8 cellular contexts compared by ENCODE assay signal in genomic region chr2:127884436-127884835, GRCh38. TPM values are rescaled to one million over a fixed set of nuclear protein-coding genes. Genes with fewer than 3 reads are reported as not detected.
DNase-seq lines count a peak whose midpoint lies in the region; ATAC-seq and TF ChIP-seq lines count a peak whose summit lies in the region.

No MANE protein-coding gene starts in this region.

- H2BK20ac ChIP-seq in H9 (ENCODE audit: low read depth, low read length, poor library complexity, severe bottlenecking) = no peak overlapping the region

- H3K4me2 ChIP-seq in H9 (ENCODE audit: insufficient read depth, insufficient read length, low read length) (peak overlapping the region; percentile 82), smooth muscle cell (peak overlapping the region; percentile 96)

- H3K79me1 ChIP-seq in H9 (ENCODE audit: insufficient read depth, low read depth, low read length, poor library complexity, severe bottlenecking) = peaks cover 11% of the 10 kb centered on the region

- peaks cover 8% of the 10 kb centered on the region for H3K23me2 ChIP-seq in H9 (ENCODE audit: insufficient read length, low read depth, low read length, poor library complexity, severe bottlenecking)

- H3K4me1 ChIP-seq in H9 (ENCODE audit: insufficient read depth, low read length) (no peaks in the 10 kb centered on the region), smooth muscle cell (ENCODE audit: low read depth) (peaks cover 22% of the 10 kb centered on the region)

- H3K27me3 Mint-ChIP-seq in H9 (ENCODE audit: low read depth) = no peaks in the 10 kb centered on the region

- peaks cover 15 to 44% (median 29%) of the 10 kb centered on the region in 3 experiments; a peak in 6 of 7 replicates for H3K36me3 Mint-ChIP-seq in H9 (ENCODE audit: insufficient read depth in 1 of 3, low read depth in 3 of 3)

- peak overlapping the region; percentile 85 to 88 for H3K4me3 Mint-ChIP-seq in H9

- peak overlapping the region; percentile 72 for H3K9ac ChIP-seq in H9 (ENCODE audit: extremely low read depth, insufficient read length, low read length)
- H3K9ac ChIP-seq in smooth muscle cell (ENCODE audit: low read depth) = peak overlapping the region; percentile 73

- H2AFZ ChIP-seq in H9 (ENCODE audit: low read length) (no peak overlapping the region), smooth muscle cell (ENCODE audit: low read depth) (no peak overlapping the region)

- H2BK12ac ChIP-seq in H9 (ENCODE audit: insufficient read length, low read depth, low read length) = no peak overlapping the region

- no peak overlapping the region for H2BK15ac ChIP-seq in H9 (ENCODE audit: low read depth, low read length)

- H3K79me2 ChIP-seq in H9 (ENCODE audit: insufficient read depth, low read length) (peaks cover 13% of the 10 kb centered on the region; the same call in 1 of the 2 replicates), smooth muscle cell (ENCODE audit: low read depth) (peaks cover 68% of the 10 kb centered on the region)

- no peak overlapping the region for H4K91ac ChIP-seq in H9 (ENCODE audit: insufficient read length, low read depth, low read length)

- no peak for ATAC-seq in GM21381 (IDR thresholded peaks at IDR 0.05; ENCODE audit: unreplicated experiment)

- H3K27ac ChIP-seq in H9 (ENCODE audit: insufficient read length, low read depth, low read length) (no peak overlapping the region), smooth muscle cell (ENCODE audit: low read depth) (peak overlapping the region; percentile 87)

- no peak overlapping the region for H4K5ac ChIP-seq in H9 (ENCODE audit: insufficient read length, low read depth, low read length)

- no peak overlapping the region for H3K18ac ChIP-seq in H9 (ENCODE audit: insufficient read length, low read depth, low read length)

- no peak overlapping the region for H2AK5ac ChIP-seq in H9 (ENCODE audit: insufficient read length, low read length)

- H3K27me3 ChIP-seq in H9 (ENCODE audit: insufficient read depth, low read length) (no peaks in the 10 kb centered on the region), smooth muscle cell (ENCODE audit: low read depth) (no peaks in the 10 kb centered on the region)

- DNase-seq in H9 (no peak), glomerular visceral epithelial cell (ENCODE audit: extremely low spot score) (peak; percentile 16), smooth muscle cell (lab: John Stamatoyannopoulos, UW; ENCODE audit: unreplicated experiment) (no peak), NCI-H774 (lab: John Stamatoyannopoulos, UW) (no peak), iPS-NIHi7 (ENCODE audit: extremely low spot score) (no peak), nucleus accumbens (lab: John Stamatoyannopoulos, UW) (no peak)

- peak overlapping the region; percentile 60 for H3K4me3 ChIP-seq in WI38 (ENCODE audit: low read depth, low read length)
- H3K4me3 ChIP-seq in smooth muscle cell = peak overlapping the region; percentile 69

- no peak overlapping the region for H4K8ac ChIP-seq in H9 (replicated peaks; ENCODE audit: insufficient read length, low read depth, low read length)

- no peaks in the 10 kb centered on the region for H4K20me1 ChIP-seq in H9 (ENCODE audit: control insufficient read depth, insufficient read depth, insufficient read length)
- peaks cover 56% of the 10 kb centered on the region for H4K20me1 ChIP-seq in smooth muscle cell (ENCODE audit: low read depth)

- H3F3A ChIP-seq in smooth muscle cell (ENCODE audit: low read depth) = peaks cover 4% of the 10 kb centered on the region

- no peak overlapping the region for H3K23ac ChIP-seq in H9 (ENCODE audit: insufficient read length, low read depth, low read length)

- H2BK120ac ChIP-seq in H9 (ENCODE audit: low read depth, low read length, poor library complexity, severe bottlenecking) = no peak overlapping the region

- H3K27ac Mint-ChIP-seq in H9 = peak overlapping the region; percentile 34 to 97 (median 37); a peak in 5 of 7 replicates

- H3K4me1 Mint-ChIP-seq in H9 = peaks cover 22 to 24% of the 10 kb centered on the region in 2 experiments

- no CpG with 5 or more reads among the region's 10 CpGs for WGBS in H9 (ENCODE audit: extremely low coverage, insufficient read length, low lambda C conversion rate)
- 26% methylated on average over 10 of the region's 10 CpGs for WGBS in smooth muscle cell (ENCODE audit: low lambda C conversion rate)

- peaks cover 6% of the 10 kb centered on the region for H3K36me3 ChIP-seq in smooth muscle cell (ENCODE audit: low read depth)

- H3K56ac ChIP-seq in H9 (ENCODE audit: insufficient read length, low read depth, low read length) = no peak overlapping the region

- no peaks in the 10 kb centered on the region; a peak in 1 of 5 replicates for H3K9me3 Mint-ChIP-seq in H9

- no peak overlapping the region for H3T11ph ChIP-seq in H9 (ENCODE audit: low read length)

- no peak overlapping the region for H3K14ac ChIP-seq in H9 (ENCODE audit: insufficient read depth, low read length)

- no peaks in the 10 kb centered on the region for H3K9me3 ChIP-seq in H9 (ENCODE audit: control insufficient read depth, low read depth, low read length)
- no peaks in the 10 kb centered on the region for H3K9me3 ChIP-seq in smooth muscle cell (replicated peaks; ENCODE audit: low read depth)

- TF ChIP-seq CTCF in H9 (conservative IDR thresholded peaks at IDR 0.05) (no peak), WI38 (IDR thresholded peaks at IDR 0.05; ENCODE audit: low read depth, low read length) (no peak), smooth muscle cell (IDR thresholded peaks at IDR 0.05; ENCODE audit: borderline replicate concordance, insufficient read depth, poor library complexity, severe bottlenecking) (no peak)

- H2BK5ac ChIP-seq in H9 (ENCODE audit: insufficient read length, low read length) = no peak overlapping the region

- H3K4ac ChIP-seq in H9 (ENCODE audit: low read depth, low read length) = no peak overlapping the region

RNA-seq across cellular contexts. Expression of gene AMMECR1L, which starts 1.3 kb away (rescaled TPM):
- 20.0 and 20.3 TPM in 2 replicates for total RNA-seq in H9 (2021)
- total RNA-seq in smooth muscle cell = 13.8 and 14.7 TPM in 2 replicates
- 11.3 and 11.8 TPM in 2 replicates for polyA plus RNA-seq in smooth muscle cell

RNA-seq across cellular contexts. Expression of gene POLR2D, which starts 26.5 kb away (rescaled TPM):
- 85.8 and 88.4 TPM in 2 replicates for total RNA-seq in H9 (2021)
- 11.4 and 13.4 TPM in 2 replicates for total RNA-seq in smooth muscle cell
- 25.4 and 25.8 TPM in 2 replicates for polyA plus RNA-seq in smooth muscle cell
